Comparison of ENCODE assay signal across 8 cellular contexts in the genomic region with DNA sequence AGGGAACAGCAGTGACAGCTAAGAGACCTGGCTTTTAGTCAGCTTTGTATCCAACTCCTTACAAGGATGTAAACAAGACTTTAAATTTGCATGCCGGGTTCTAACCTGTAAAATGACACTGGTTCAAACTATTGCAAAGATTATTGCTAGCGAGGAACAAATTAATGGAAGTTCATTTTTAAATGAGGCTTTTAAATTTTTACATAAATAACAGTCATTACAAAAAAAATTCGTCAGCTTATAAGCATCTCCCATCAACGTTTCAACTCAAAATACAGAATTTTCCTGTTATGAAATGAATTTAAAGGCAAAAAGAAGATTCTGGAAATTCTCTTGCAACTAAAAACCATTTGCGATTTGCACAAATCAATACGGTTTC. TPM values are rescaled to one million over a fixed set of nuclear protein-coding genes. Genes with fewer than 3 reads are reported as not detected.
DNase-seq lines count a peak whose midpoint lies in the region; ATAC-seq and TF ChIP-seq lines count a peak whose summit lies in the region.

No MANE protein-coding gene starts in this region.

- H3K9ac ChIP-seq in OCI-LY3 (ENCODE audit: low read length) (peak overlapping the region; percentile 77), endodermal cell (ENCODE audit: extremely low read depth, low read length, poor library complexity, severe bottlenecking) (peak overlapping the region; percentile 81)

- no peak for ATAC-seq in HG03520 (IDR thresholded peaks at IDR 0.05; ENCODE audit: unreplicated experiment)
- ATAC-seq in GM21825 (IDR thresholded peaks at IDR 0.05; ENCODE audit: unreplicated experiment) = no peak

- H3K36me3 ChIP-seq in Caco-2 (ENCODE audit: control insufficient read depth, insufficient read depth, low read length) = no peaks in the 10 kb centered on the region
- peaks cover 25% of the 10 kb centered on the region for H3K36me3 ChIP-seq in OCI-LY3 (replicated peaks; ENCODE audit: low read depth, low read length)
- peaks cover 22% of the 10 kb centered on the region for H3K36me3 ChIP-seq in endodermal cell (ENCODE audit: control insufficient read depth, insufficient read depth, low read length)
- peaks cover 5% of the 10 kb centered on the region for H3K36me3 ChIP-seq in osteoblast (ENCODE audit: insufficient read depth, low read length)

- BruUV-seq in Caco-2 (replicated peaks; lab: Mats Ljungman, UMichigan) = TSS peak; percentile 50

- peak overlapping the region; percentile 94 for H3K4me3 Mint-ChIP-seq in Caco-2 (ENCODE audit: unreplicated experiment)
- peak overlapping the region; percentile 86 for H3K4me3 Mint-ChIP-seq in endodermal cell

- H2AFZ ChIP-seq in OCI-LY3 (ENCODE audit: low read depth, low read length) (peak overlapping the region; percentile 55), osteoblast (ENCODE audit: low read length) (peak overlapping the region; percentile 90)

- H4K20me1 ChIP-seq in OCI-LY3 (ENCODE audit: insufficient read depth, low read length) = no peaks in the 10 kb centered on the region
- no peaks in the 10 kb centered on the region for H4K20me1 ChIP-seq in osteoblast (ENCODE audit: insufficient read depth, low read length)

- 0 out of 2 replicates have a peak, but pooled peaks cover 3% of the 10 kb centered on the region for H3K4me1 ChIP-seq in Caco-2
- H3K4me1 ChIP-seq in OCI-LY3 (ENCODE audit: low read length) = peaks cover 22% of the 10 kb centered on the region
- H3K4me1 ChIP-seq in endodermal cell (ENCODE audit: control insufficient read depth, insufficient read depth, low read length) = peaks cover 4% of the 10 kb centered on the region
- H3K4me1 ChIP-seq in osteoblast (ENCODE audit: insufficient read depth, low read length) = peaks cover 7% of the 10 kb centered on the region

- peak overlapping the region; percentile 85 for H3K4me3 ChIP-seq in Caco-2 (ENCODE audit: low read depth, low read length)
- H3K4me3 ChIP-seq in OCI-LY3 (ENCODE audit: low read length) = peak overlapping the region; percentile 79
- H3K4me3 ChIP-seq in endodermal cell (ENCODE audit: low read length) = peak overlapping the region; percentile 89
- H3K4me3 ChIP-seq in osteoblast (ENCODE audit: insufficient read depth, low read length) = peak overlapping the region; percentile 88

- H3K27me3 Mint-ChIP-seq in Caco-2 (ENCODE audit: insufficient read depth, unreplicated experiment) (no peaks in the 10 kb centered on the region), endodermal cell (ENCODE audit: insufficient read depth) (no peaks in the 10 kb centered on the region)

- 7 to 29% methylated on average over 1 to 6 of the region's 6 CpGs for WGBS in endodermal cell (ENCODE audit: insufficient coverage in 1 of 2, insufficient read length in 1 of 2), 2 experiments

- H3K27ac Mint-ChIP-seq in Caco-2 (ENCODE audit: unreplicated experiment) (peak overlapping the region; percentile 92), endodermal cell (peak overlapping the region; percentile 96)

- H3K9me3 Mint-ChIP-seq in Caco-2 (ENCODE audit: unreplicated experiment) (no peaks in the 10 kb centered on the region), endodermal cell (no peaks in the 10 kb centered on the region)

- H3K4me2 ChIP-seq in OCI-LY3 (ENCODE audit: low read length) (peak overlapping the region; percentile 78), osteoblast (ENCODE audit: insufficient read depth, low read length) (peak overlapping the region; percentile 97)

- H3K27me3 ChIP-seq in Caco-2 (replicated peaks; ENCODE audit: control insufficient read depth, insufficient read depth, low read length) (no peaks in the 10 kb centered on the region), OCI-LY3 (ENCODE audit: low read depth, low read length) (no peaks in the 10 kb centered on the region), endodermal cell (ENCODE audit: control insufficient read depth, insufficient read depth, low read length, poor library complexity, severe bottlenecking) (no peaks in the 10 kb centered on the region), osteoblast (ENCODE audit: insufficient read depth, low read length) (no peaks in the 10 kb centered on the region)

- H3K36me3 Mint-ChIP-seq in Caco-2 (ENCODE audit: insufficient read depth, unreplicated experiment) (peaks cover 23% of the 10 kb centered on the region), endodermal cell (ENCODE audit: low read depth) (peaks cover 17% of the 10 kb centered on the region)

- H3K4me1 Mint-ChIP-seq in Caco-2 (ENCODE audit: low read depth, unreplicated experiment) (peaks cover 7% of the 10 kb centered on the region), endodermal cell (peaks cover 23% of the 10 kb centered on the region)

- POLR2A ChIA-PET in Caco-2 (lab: Charles Lee) = no interaction called here

- DNase-seq in Caco-2 = no peak
- no peak for DNase-seq in endodermal cell
- DNase-seq in osteoblast (ENCODE audit: insufficient read length, low spot score, missing footprints) = no peak
- DNase-seq in GOT3 (lab: John Stamatoyannopoulos, UW) = no peak
- no peak for DNase-seq in activated effector memory CD4-positive, alpha-beta T cell treated with anti-CD3 and anti-CD28 coated beads, Interleukin-2, amount 50 U/mL, for 16 hours

- CTCF ChIA-PET in Caco-2 (lab: Charles Lee) = no interaction called here

- H3K27ac ChIP-seq in OCI-LY3 (ENCODE audit: low read length) = no peak overlapping the region
- H3K27ac ChIP-seq in endodermal cell (ENCODE audit: low read depth, low read length) = no peak overlapping the region
- H3K27ac ChIP-seq in osteoblast (ENCODE audit: low read depth, low read length) = peak overlapping the region; percentile 71

- no peaks in the 10 kb centered on the region for H3K9me3 ChIP-seq in Caco-2
- H3K9me3 ChIP-seq in OCI-LY3 (ENCODE audit: insufficient read depth, low read length) = no peaks in the 10 kb centered on the region
- no peaks in the 10 kb centered on the region for H3K9me3 ChIP-seq in endodermal cell (ENCODE audit: control insufficient read depth, low read length)
- no peaks in the 10 kb centered on the region for H3K9me3 ChIP-seq in osteoblast (ENCODE audit: low read depth, low read length)

- no peak for TF ChIP-seq CTCF in Caco-2 (IDR thresholded peaks at IDR 0.05; ENCODE audit: insufficient read depth in 1 of 2, low read depth in 1 of 2, low read length in 1 of 2, severe bottlenecking in 1 of 2, unreplicated experiment in 1 of 2)
- TF ChIP-seq CTCF in OCI-LY3 (IDR thresholded peaks at IDR 0.05; ENCODE audit: low read depth, low read length) = no peak
- TF ChIP-seq CTCF in endodermal cell (conservative IDR thresholded peaks at IDR 0.05) = no peak
- no peak for TF ChIP-seq CTCF in osteoblast (IDR thresholded peaks at IDR 0.05; ENCODE audit: extremely low read depth, low read depth, low read length)

- H3K79me2 ChIP-seq in OCI-LY3 (ENCODE audit: low read length) (peaks cover 8% of the 10 kb centered on the region; the same call in 1 of the 2 replicates), osteoblast (ENCODE audit: insufficient read depth, low read length) (peaks cover 15% of the 10 kb centered on the region)

- intact Hi-C loops in Caco-2 (cut with micrococcal nuclease; ENCODE audit: unreplicated experiment) = loop anchor here (1.0 to 5.0 kb wide), 5 partner anchors 18 to 422 kb away; partner anchors contain the start of gene DDX59

RNA-seq across cellular contexts. Expression of gene KIF14, which starts 0.7 kb away (rescaled TPM):
- total RNA-seq in Caco-2 (2022) (11.6 and 12.3 TPM in 2 replicates), endodermal cell (10 to 100 TPM; 13.5 to 20.9 TPM), osteoblast (1.8 and 2.1 TPM in 2 replicates)
- polyA plus RNA-seq in endodermal cell (2013, experiment 1 of 2) = 20.6 TPM
- 22.4 TPM for polyA plus RNA-seq in endodermal cell (2013, experiment 2 of 2)

RNA-seq across cellular contexts. Expression of gene DDX59, which starts 49.8 kb away (rescaled TPM):
- total RNA-seq in Caco-2 (2022) (13.5 and 16.3 TPM in 2 replicates), endodermal cell (10 to 100 TPM; 22.1 to 23.9 TPM), osteoblast (11.9 and 12.4 TPM in 2 replicates)
- 18.1 TPM for polyA plus RNA-seq in endodermal cell (2013, experiment 1 of 2)
- polyA plus RNA-seq in endodermal cell (2013, experiment 2 of 2) = 20.1 TPM
